In the genomic region with DNA sequence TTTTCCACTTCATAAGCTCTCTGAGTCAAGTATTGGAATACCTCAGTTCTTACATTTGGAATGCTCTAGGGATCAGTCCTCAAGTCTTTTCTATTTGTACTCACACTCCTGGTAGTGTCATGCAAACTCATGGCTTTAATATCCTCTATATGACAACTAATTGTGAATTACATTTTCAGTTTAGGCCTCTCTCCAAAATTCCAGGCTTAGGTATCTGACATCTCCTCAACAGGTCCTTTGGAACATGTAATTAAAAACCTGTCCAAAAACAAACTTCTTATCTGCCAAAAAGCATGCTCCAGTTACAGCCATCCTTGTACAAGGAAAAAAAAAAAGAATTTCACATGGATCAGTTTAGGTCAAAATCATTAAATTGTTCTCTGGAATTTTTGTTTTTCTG, we compare ENCODE assay signal across 17 cellular contexts.
DNase-seq lines count a peak whose midpoint lies in the region; ATAC-seq and TF ChIP-seq lines count a peak whose summit lies in the region.
"Had no signal": no experiment of that assay in that cellular context is flagged by ENCODE, and none has a peak within 500 bp of the region (broad histone marks: within the 10 kb centered on the region; RNA-seq: fewer than 3 reads in every experiment).

No MANE protein-coding gene starts in this region.

- DNase-seq in G401 (ENCODE audit: low spot score) (peak; percentile 73), cerebellum (ENCODE audit: low spot score) (peak; percentile 58), lower lobe of right lung (no peak), SKM-1 treated with dmso at 0.1 percent for 144 hours (lab: John Stamatoyannopoulos, UW; ENCODE audit: unreplicated experiment) (no peak)
- DNase-seq: AML-193; Caco-2; Calu3; CD4-positive, alpha-beta T cell; CD8-positive, alpha-beta T cell; DMS79 treated with DMSO at 0.1 percent for 48 hours; GDM1 had no signal

- no peak overlapping the region for H3K27ac ChIP-seq in lower lobe of right lung
- H3K27ac ChIP-seq: 22Rv1; A549; BLaER1 treated with 17β-estradiol and CSF1 and Interleukin-3, amounts not matched to agents 10 nM and 100 nM; C4-2B had no signal

- no peaks in the 10 kb centered on the region for H3K9me3 ChIP-seq in lower lobe of right lung

- no peaks in the 10 kb centered on the region for H3K36me3 ChIP-seq in lower lobe of right lung
- H3K36me3 ChIP-seq: BLaER1 treated with 17β-estradiol and CSF1 and Interleukin-3, amounts not matched to agents 10 nM and 100 nM had no signal

- H3K4me1 ChIP-seq in lower lobe of right lung = no peaks in the 10 kb centered on the region
- H3K4me1 ChIP-seq: A549; BLaER1 treated with 17β-estradiol and CSF1 and Interleukin-3, amounts not matched to agents 10 nM and 100 nM; Caco-2 had no signal

- intact Hi-C loops in lower lobe of right lung (cut with DNase I) = no loop called here

- no peak overlapping the region for H3K4me3 ChIP-seq in lower lobe of right lung
- H3K4me3 ChIP-seq: A549; BLaER1 treated with 17β-estradiol and CSF1 and Interleukin-3, amounts not matched to agents 10 nM and 100 nM; GM12878 had no signal

- peak; percentile 21 to 33 for ATAC-seq in lower lobe of right lung
- ATAC-seq in HG03025 (IDR thresholded peaks at IDR 0.05; ENCODE audit: low FRiP score, unreplicated experiment) = no peak
- ATAC-seq: A549; CD8-positive, alpha-beta T cell; GM12878 had no signal

- no peak for TF ChIP-seq CTCF in lower lobe of right lung (IDR thresholded peaks at IDR 0.05)

- in situ Hi-C loops in G401 (cut with HindIII; ENCODE audit: low sequenced_read_pairs) = no loop called here

- no peaks in the 10 kb centered on the region for H3K27me3 ChIP-seq in lower lobe of right lung (ENCODE audit: low read depth)
- H3K27me3 ChIP-seq: BLaER1 treated with 17β-estradiol and CSF1 and Interleukin-3, amounts not matched to agents 10 nM and 100 nM had no signal

Comparison
In these comparisons a context has a peak if more than half of its experiments do, and no peak if none do; other contexts are left out.
1. DNase-seq: peak in G401 (single experiment) and cerebellum (single experiment); none in lower lobe of right lung (single experiment) and SKM-1 treated with dmso at 0.1 percent for 144 hours (single experiment).